15 cellular contexts compared by ENCODE assay signal in genomic region chr5:97095318-97095732, GRCh38. TPM values are rescaled to one million over a fixed set of nuclear protein-coding genes. Genes with fewer than 3 reads are reported as not detected.
DNase-seq lines count a peak whose midpoint lies in the region; ATAC-seq and TF ChIP-seq lines count a peak whose summit lies in the region.
"Had no signal": no experiment of that assay in that cellular context is flagged by ENCODE, and none has a peak within 500 bp of the region (broad histone marks: within the 10 kb centered on the region; RNA-seq: fewer than 3 reads in every experiment).

No MANE protein-coding gene starts in this region.

- intact Hi-C loops in activated CD4-positive, alpha-beta memory T cell treated with anti-CD3 and anti-CD28 coated beads for 36 hours (cut with micrococcal nuclease), result loop anchor here (1.0 to 5.0 kb wide), 7 partner anchors 47 to 558 kb away; partner anchors contain the start of gene LIX1
- intact Hi-C loops in PC-9 (cut with micrococcal nuclease; ENCODE audit: unreplicated experiment) (no loop called here), ovary (cut with DNase I) (no loop called here)

- TF ChIP-seq POLR2A in ovary (IDR thresholded peaks at IDR 0.05), result no peak
- no peak for TF ChIP-seq POLR2A in gastroesophageal sphincter (IDR thresholded peaks at IDR 0.05)

- H3K9me2 ChIP-seq in PC-9 (ENCODE audit: insufficient read depth), result no peaks in the 10 kb centered on the region

- H3K4me3 Mint-ChIP-seq in activated CD4-positive, alpha-beta memory T cell treated with anti-CD3 and anti-CD28 coated beads for 36 hours, result peak overlapping the region; percentile 4
- H3K4me3 Mint-ChIP-seq: memory B cell, T-cell had no signal

- H3K9me3 ChIP-seq in PC-9 (ENCODE audit: insufficient read depth, low read depth) (no peaks in the 10 kb centered on the region), ovary (no peaks in the 10 kb centered on the region), gastroesophageal sphincter (no peaks in the 10 kb centered on the region)
- H3K9me3 ChIP-seq: colonic mucosa, right lobe of liver had no signal

- TF ChIP-seq EP300 in ovary (IDR thresholded peaks at IDR 0.05), result no peak
- TF ChIP-seq EP300 in gastroesophageal sphincter (IDR thresholded peaks at IDR 0.05), result no peak

- H2AFZ ChIP-seq in PC-9, result no peak overlapping the region

- H3K27me3 Mint-ChIP-seq in activated CD4-positive, alpha-beta memory T cell treated with anti-CD3 and anti-CD28 coated beads for 36 hours, result peaks cover 17% of the 10 kb centered on the region

- H3K27ac ChIP-seq in PC-9, result no peak overlapping the region
- H3K27ac ChIP-seq in coronary artery, result no peak overlapping the region
- H3K27ac ChIP-seq in ovary, result no peak overlapping the region
- no peak overlapping the region for H3K27ac ChIP-seq in gastroesophageal sphincter
- H3K27ac ChIP-seq: colonic mucosa, right lobe of liver had no signal

- TF ChIP-seq CTCF in PC-9 (conservative IDR thresholded peaks at IDR 0.05) (no peak), coronary artery (IDR thresholded peaks at IDR 0.05) (no peak), ovary (IDR thresholded peaks at IDR 0.05) (no peak), gastroesophageal sphincter (IDR thresholded peaks at IDR 0.05) (no peak)

- no peaks in the 10 kb centered on the region for H3K9me3 Mint-ChIP-seq in activated CD4-positive, alpha-beta memory T cell treated with anti-CD3 and anti-CD28 coated beads for 36 hours
- H3K9me3 Mint-ChIP-seq: memory B cell, T-cell had no signal

- BruUV-seq in PC-9 (replicated peaks; lab: Mats Ljungman, UMichigan), result no TSS peak

- no peaks in the 10 kb centered on the region for H3F3A ChIP-seq in PC-9 (ENCODE audit: insufficient read depth, low read depth)

- no peaks in the 10 kb centered on the region for H4K20me1 ChIP-seq in PC-9 (ENCODE audit: insufficient read depth)

- POLR2A ChIA-PET in activated CD4-positive, alpha-beta memory T cell treated with anti-CD3 and anti-CD28 coated beads for 36 hours (lab: Charles Lee), result no interaction called here
- POLR2A ChIA-PET in PC-9 (lab: Charles Lee; ENCODE audit: unreplicated experiment), result no interaction called here

- H3K79me2 ChIP-seq in PC-9 (ENCODE audit: low read depth), result no peaks in the 10 kb centered on the region

- H3K4me2 ChIP-seq in PC-9, result no peak overlapping the region

- H3K36me3 ChIP-seq in PC-9 (ENCODE audit: low read depth) (no peaks in the 10 kb centered on the region), ovary (no peaks in the 10 kb centered on the region), gastroesophageal sphincter (no peaks in the 10 kb centered on the region)
- H3K36me3 ChIP-seq: colonic mucosa, right lobe of liver had no signal

- H3K4me1 ChIP-seq in PC-9 (replicated peaks; ENCODE audit: insufficient read depth) (no peaks in the 10 kb centered on the region), ovary (ENCODE audit: insufficient read depth) (no peaks in the 10 kb centered on the region), gastroesophageal sphincter (peaks cover 0 to 19% (median 3%) of the 10 kb centered on the region in 3 donors)
- H3K4me1 ChIP-seq: colonic mucosa, right lobe of liver had no signal

- H3K27me3 ChIP-seq in PC-9 (ENCODE audit: insufficient read depth, low read depth), result no peaks in the 10 kb centered on the region
- H3K27me3 ChIP-seq in ovary, result no peaks in the 10 kb centered on the region
- peaks cover 5% of the 10 kb centered on the region for H3K27me3 ChIP-seq in gastroesophageal sphincter
- H3K27me3 ChIP-seq: colonic mucosa, right lobe of liver had no signal

- peaks cover 15% of the 10 kb centered on the region for H3K4me1 Mint-ChIP-seq in activated CD4-positive, alpha-beta memory T cell treated with anti-CD3 and anti-CD28 coated beads for 36 hours (ENCODE audit: low read depth)

- H3K36me3 Mint-ChIP-seq in activated CD4-positive, alpha-beta memory T cell treated with anti-CD3 and anti-CD28 coated beads for 36 hours, result no peaks in the 10 kb centered on the region
- H3K36me3 Mint-ChIP-seq: memory B cell, T-cell had no signal

- CTCF ChIA-PET in activated CD4-positive, alpha-beta memory T cell treated with anti-CD3 and anti-CD28 coated beads for 36 hours (lab: Charles Lee), result interaction anchor here (1.0 to 2.5 kb wide), 3 partner anchors 47 to 343 kb away, joined by 3 to 8 read pairs (median 4); partner anchors contain the start of gene LIX1
- CTCF ChIA-PET in PC-9 (lab: Charles Lee), result no interaction called here

- WGBS in ovary, 3 donors, result 92 to 97% (median 93%) methylated on average over 1 of the region's 1 CpG
- 80 to 100% methylated on average over 1 of the region's 1 CpG for WGBS in gastroesophageal sphincter (ENCODE audit: low coverage in 1 of 2), 2 donors

- DNase-seq in activated CD4-positive, alpha-beta memory T cell treated with anti-CD3 and anti-CD28 coated beads for 36 hours, result no peak
- DNase-seq in PC-9 (no peak), coronary artery (ENCODE audit: low spot score) (no peak), ovary (no peak)
- DNase-seq: colonic mucosa, NCI-H82, right lobe of liver, T-cell had no signal

- ATAC-seq in GM18868 (IDR thresholded peaks at IDR 0.05; ENCODE audit: unreplicated experiment), result peak; percentile 39
- ATAC-seq in GM21367 (IDR thresholded peaks at IDR 0.05; ENCODE audit: unreplicated experiment), result peak; percentile 30
- ATAC-seq in HG03025 (IDR thresholded peaks at IDR 0.05; ENCODE audit: low FRiP score, unreplicated experiment), result peak; percentile 27
- no peak for ATAC-seq in gastroesophageal sphincter
- ATAC-seq: right lobe of liver had no signal

- H3K4me3 ChIP-seq in PC-9 (no peak overlapping the region), coronary artery (no peak overlapping the region), ovary (no peak overlapping the region), gastroesophageal sphincter (no peak overlapping the region)
- H3K4me3 ChIP-seq: colonic mucosa, right lobe of liver had no signal

- no peak overlapping the region for H3K27ac Mint-ChIP-seq in activated CD4-positive, alpha-beta memory T cell treated with anti-CD3 and anti-CD28 coated beads for 36 hours
- H3K27ac Mint-ChIP-seq: memory B cell, T-cell had no signal

RNA-seq across cellular contexts. Expression of gene LIX1, which starts 47.1 kb away (rescaled TPM):
- not detected for total RNA-seq in activated CD4-positive, alpha-beta memory T cell treated with anti-CD3 and anti-CD28 coated beads for 36 hours
- total RNA-seq in PC-9 (2021) (not detected in 2 replicates), ovary (under 1 TPM in 2 of 7 donors, not detected in 5; 0.12 to 0.20 TPM), gastroesophageal sphincter (1 to 10 TPM in 1 of 4 donors, under 1 TPM in 2, not detected in 1; 0.08 to 1.1 (median 0.67) TPM)
- polyA plus RNA-seq in ovary, result not detected
- total RNA-seq: glomerular endothelial cell, LHCN-M2, right lobe of liver, T-cell had no signal
